Comparison of ENCODE assay signal across 10 cellular contexts in genomic region chr12:62834971-62835547, GRCh38.
DNase-seq lines count a peak whose midpoint lies in the region; ATAC-seq and TF ChIP-seq lines count a peak whose summit lies in the region.
"Had no signal": no experiment of that assay in that cellular context is flagged by ENCODE, and none has a peak within 500 bp of the region (broad histone marks: within the 10 kb centered on the region; RNA-seq: fewer than 3 reads in every experiment).

No MANE protein-coding gene starts in this region.

- H3K36me3 ChIP-seq in tibial artery: no peaks in the 10 kb centered on the region

- DNase-seq in NCI-H446 treated with DMSO at 0.1 percent for 48 hours (lab: John Stamatoyannopoulos, UW): peak; percentile 33
- DNase-seq in NCI-H446 (lab: John Stamatoyannopoulos, UW): no peak
- peak; percentile 75 for DNase-seq in NCI-H2227 treated with DMSO at 0.1 percent for 48 hours (lab: John Stamatoyannopoulos, UW)
- peak; percentile 81 for DNase-seq in epithelial cell of proximal tubule (ENCODE audit: low read depth)
- no peak for DNase-seq in tibial artery
- DNase-seq in HK-2 (ENCODE audit: unreplicated experiment): no peak
- DNase-seq: NCI-H2107 had no signal

- H3K4me1 ChIP-seq in tibial artery: peaks cover 0 to 14% (median 2%) of the 10 kb centered on the region in 4 donors

- H3K27ac ChIP-seq in tibial artery: peak overlapping the region in 1 of 2 donors; percentile 25
- H3K27ac ChIP-seq: 22Rv1 had no signal

- H3K27me3 ChIP-seq in tibial artery: no peaks in the 10 kb centered on the region

- ATAC-seq in GM21737 (IDR thresholded peaks at IDR 0.05; ENCODE audit: unreplicated experiment) (no peak), GM21515 (IDR thresholded peaks at IDR 0.05; ENCODE audit: unreplicated experiment) (no peak)

- no peaks in the 10 kb centered on the region for H3K9me3 ChIP-seq in tibial artery

- no peak for TF ChIP-seq CTCF in epithelial cell of proximal tubule (conservative IDR thresholded peaks at IDR 0.05; ENCODE audit: low read depth, low read length)
- no peak for TF ChIP-seq CTCF in tibial artery (IDR thresholded peaks at IDR 0.05)

- intact Hi-C loops in tibial artery (cut with DNase I; ENCODE audit: low total_unique reads): no loop called here

- H3K4me3 ChIP-seq in epithelial cell of proximal tubule (ENCODE audit: low read depth, low read length): peak overlapping the region; percentile 1
- H3K4me3 ChIP-seq in tibial artery: peak overlapping the region; percentile 20 to 24

Comparison
In these comparisons a context has a peak if more than half of its experiments do, and no peak if none do; other contexts are left out.
1. DNase-seq: peak in NCI-H446 treated with DMSO at 0.1 percent for 48 hours (single experiment), NCI-H2227 treated with DMSO at 0.1 percent for 48 hours (single experiment) and epithelial cell of proximal tubule (single experiment); none in NCI-H446 (0 of 2), tibial artery (0 of 2) and HK-2 (single experiment).